In genomic region chr1:61207416-61207815, GRCh38 we compare ENCODE assay signal across 23 cellular contexts.
"Had no signal": no experiment of that assay in that cellular context is flagged by ENCODE, and none has a peak within 500 bp of the region (broad histone marks: within the 10 kb centered on the region; RNA-seq: fewer than 3 reads in every experiment).

No MANE protein-coding gene starts in this region.

- H3K9me3 ChIP-seq: sigmoid colon, uterus had no signal

- H3K27ac ChIP-seq: epithelial cell of prostate, hepatocyte, sigmoid colon, uterus, WERI-Rb-1 had no signal

- DNase-seq: activated CD4-positive, alpha-beta T cell treated with anti-CD3 and anti-CD28 coated beads, Interleukin-2, amount 10 ng/mL, durations not matched to agents 7 days and 5 days; activated CD4-positive, CD25-positive, alpha-beta regulatory T cell treated with anti-CD3 and anti-CD28 coated beads, Interleukin-2, amount 50 U/mL, for 72 hours; activated CD8-positive, alpha-beta memory T cell treated with anti-CD3 and anti-CD28 coated beads, Interleukin-2, amount 10 ng/mL, durations not matched to agents 7 days and 5 days; activated CD8-positive, alpha-beta T cell treated with anti-CD3 and anti-CD28 coated beads for 36 hours; activated effector memory CD4-positive, alpha-beta T cell treated with anti-CD3 and anti-CD28 coated beads, Interleukin-2, amount 50 U/mL, for 16 hours; activated naive CD4-positive, alpha-beta T cell treated with anti-CD3 and anti-CD28 coated beads, Interleukin-2, amount 50 U/mL, for 16 hours; activated T-cell treated with anti-CD3 and anti-CD28 coated beads for 4 hours; anterior cingulate cortex; foreskin fibroblast; immature natural killer cell; mesenchymal stem cell; naive B cell; occipital lobe; retina; sigmoid colon; stimulated activated CD4-positive, alpha-beta T cell treated with anti-CD3 and anti-CD28 coated beads, Interleukin-2, amount 100 ng/mL, for 48 hours; stimulated activated CD8-positive, alpha-beta memory T cell treated with anti-CD3 and anti-CD28 coated beads, Interleukin-4, amount 100 ng/mL, for 48 hours; stimulated activated naive B cell treated with anti-CD40 and anti-IgM and Interleukin-4, amounts not matched to agents 10 μg/mL and 1 μg/mL and 100 μg/mL, for 72 hours; trophoblast cell; uterus; WERI-Rb-1 had no signal

- H3K4me2 ChIP-seq: hepatocyte had no signal

- H3K27me3 ChIP-seq: hepatocyte, sigmoid colon, uterus had no signal

- H3K4me3 ChIP-seq: hepatocyte, sigmoid colon, uterus had no signal

- H3K36me3 ChIP-seq: sigmoid colon, uterus, WERI-Rb-1 had no signal
